In genomic region chr2:149041482-149041881, GRCh38 we compare ENCODE assay signal across 25 cellular contexts. TPM values are rescaled to one million over a fixed set of nuclear protein-coding genes. Genes with fewer than 3 reads are reported as not detected.
"Had no signal": no experiment of that assay in that cellular context is flagged by ENCODE, and none has a peak within 500 bp of the region (broad histone marks: within the 10 kb centered on the region; RNA-seq: fewer than 3 reads in every experiment).

No MANE protein-coding gene starts in this region.

- H3K4me3 ChIP-seq: left lung, lower lobe of right lung, ovary, prostate gland, skin epidermis, stomach, testis, thyroid gland, transverse colon, uterus had no signal

- H3K9me3 ChIP-seq: ovary, prostate gland, testis, thyroid gland, uterus had no signal

- H3K27ac Mint-ChIP-seq: stimulated activated naive B cell treated with anti-CD40 and anti-IgM and Interleukin-4, amounts not matched to agents 10 μg/mL and 1 μg/mL and 100 μg/mL, for 72 hours had no signal

- H3K27ac ChIP-seq: left lung, lower lobe of right lung, ovary, prostate gland, skin epidermis, testis, thyroid gland, transverse colon, uterus had no signal

- H3K27me3 ChIP-seq: ovary, testis, thyroid gland, uterus had no signal

- H3K36me3 Mint-ChIP-seq: stimulated activated naive B cell treated with anti-CD40 and anti-IgM and Interleukin-4, amounts not matched to agents 10 μg/mL and 1 μg/mL and 100 μg/mL, for 72 hours had no signal

- H3K4me3 Mint-ChIP-seq: naive thymus-derived CD8-positive, alpha-beta T cell; stimulated activated naive B cell treated with anti-CD40 and anti-IgM and Interleukin-4, amounts not matched to agents 10 μg/mL and 1 μg/mL and 100 μg/mL, for 72 hours had no signal

- DNase-seq: hippocampal formation; kidney glomerular epithelial cell; left cardiac atrium; left lung; lower lobe of right lung; mammary epithelial cell; mesenchymal stem cell; naive thymus-derived CD8-positive, alpha-beta T cell; ovary; retina; right cardiac atrium; stimulated activated CD4-positive, alpha-beta T cell treated with anti-CD3 and anti-CD28 coated beads, Interleukin-12 subunit alpha, Interleukin-12 subunit beta, amount 100 ng/mL, for 4 hours; stimulated activated CD4-positive, alpha-beta T cell treated with anti-CD3 and anti-CD28 coated beads, Interleukin-15, amount 100 ng/mL, for 24 hours; stimulated activated CD4-positive, alpha-beta T cell treated with anti-CD3 and anti-CD28 coated beads, Interleukin-2, amount 100 ng/mL, for 24 hours; stimulated activated CD4-positive, alpha-beta T cell treated with anti-CD3 and anti-CD28 coated beads, Interleukin-4, amount 100 ng/mL, for 1 hour; stimulated activated naive B cell treated with anti-CD40 and anti-IgM and Interleukin-4, amounts not matched to agents 10 μg/mL and 1 μg/mL and 100 μg/mL, for 72 hours; stimulated activated naive CD8-positive, alpha-beta T cell treated with anti-CD3 and anti-CD28 coated beads, Interleukin-15, Interleukin-2, amounts not matched to agents 100 U/mL and 50 U/mL, for 24 hours; stomach; testis; thyroid gland; transverse colon; uterus had no signal

- H3K4me1 ChIP-seq: lower lobe of right lung, prostate gland, testis, uterus had no signal

- ATAC-seq: left cardiac atrium; left lung; lower lobe of right lung; naive thymus-derived CD8-positive, alpha-beta T cell; right cardiac atrium; sciatic nerve; stimulated activated naive B cell treated with anti-CD40 and anti-IgM and Interleukin-4, amounts not matched to agents 10 μg/mL and 1 μg/mL and 100 μg/mL, for 72 hours; stimulated activated naive CD8-positive, alpha-beta T cell treated with anti-CD3 and anti-CD28 coated beads, Interleukin-15, Interleukin-2, amounts not matched to agents 100 U/mL and 50 U/mL, for 24 hours had no signal

- H3K36me3 ChIP-seq: left lung, lower lobe of right lung, ovary, prostate gland, stomach, thyroid gland, transverse colon, uterus had no signal

RNA-seq across cellular contexts. Expression of gene LYPD6B, which starts 3.0 kb away (rescaled TPM):
- total RNA-seq: left cardiac atrium; naive thymus-derived CD8-positive, alpha-beta T cell; right cardiac atrium; sciatic nerve had no signal
- polyA plus RNA-seq: naive thymus-derived CD8-positive, alpha-beta T cell; right cardiac atrium had no signal
